ENCODE assay signal across 21 cellular contexts in the genomic region with DNA sequence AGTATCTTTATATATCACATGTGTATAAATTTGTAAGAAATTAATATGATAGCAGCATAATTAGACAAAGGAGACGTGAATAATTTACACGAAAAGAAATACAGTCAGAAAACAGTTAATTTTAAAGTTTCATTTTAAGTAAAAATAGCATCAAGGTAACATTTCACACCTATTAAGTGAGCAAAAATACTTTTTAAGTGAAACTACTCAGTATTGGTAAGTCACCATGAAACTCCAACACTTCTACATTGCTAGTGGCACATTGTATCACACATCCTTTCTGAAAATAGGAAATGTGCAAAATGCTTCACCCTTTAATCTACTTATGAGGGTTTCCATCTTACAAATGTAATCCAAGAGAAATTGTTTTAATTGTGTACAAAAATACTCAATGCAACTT.
"Had no signal": no experiment of that assay in that cellular context is flagged by ENCODE, and none has a peak within 500 bp of the region (broad histone marks: within the 10 kb centered on the region; RNA-seq: fewer than 3 reads in every experiment).

No MANE protein-coding gene starts in this region.

- ATAC-seq: esophagus mucosa; gastroesophageal sphincter; left cardiac atrium; lower lobe of right lung; natural killer cell treated with Interleukin-12 subunit alpha and Interleukin-12 subunit beta and Interleukin-15 and Interleukin-18, amount 100 ng/mL, for 72 hours; right cardiac atrium; stimulated activated memory B cell treated with anti-CD40 and anti-IgM and Interleukin-4, amounts not matched to agents 10 μg/mL and 1 μg/mL and 100 μg/mL, for 72 hours had no signal

- H3K36me3 Mint-ChIP-seq: natural killer cell treated with Interleukin-12 subunit alpha and Interleukin-12 subunit beta and Interleukin-15 and Interleukin-18, amount 100 ng/mL, for 72 hours had no signal

- H3K9me3 ChIP-seq: gastroesophageal sphincter, left ventricle myocardium inferior, lower lobe of right lung, ovary, tibial nerve had no signal

- H3K36me3 ChIP-seq: neural progenitor cell, ovary had no signal

- H3K4me3 Mint-ChIP-seq: memory B cell; natural killer cell treated with Interleukin-12 subunit alpha and Interleukin-12 subunit beta and Interleukin-15 and Interleukin-18, amount 100 ng/mL, for 72 hours; neural progenitor cell; stimulated activated memory B cell treated with anti-CD40 and anti-IgM and Interleukin-4, amounts not matched to agents 10 μg/mL and 1 μg/mL and 100 μg/mL, for 72 hours; stimulated activated naive CD8-positive, alpha-beta T cell treated with anti-CD3 and anti-CD28 coated beads, Interleukin-15, Interleukin-2, amounts not matched to agents 100 ng/mL and 50 ng/mL, for 24 hours had no signal

- H2AFZ ChIP-seq: hepatocyte, neural progenitor cell had no signal

- H3K27me3 ChIP-seq: gastroesophageal sphincter, hepatocyte, neural progenitor cell, ovary, tibial nerve had no signal

- H3K27ac ChIP-seq: gastroesophageal sphincter, hepatocyte, left ventricle myocardium inferior, lower lobe of right lung, neural progenitor cell, ovary, tibial nerve had no signal

- H3K9me3 Mint-ChIP-seq: memory B cell; natural killer cell treated with Interleukin-12 subunit alpha and Interleukin-12 subunit beta and Interleukin-15 and Interleukin-18, amount 100 ng/mL, for 72 hours; neural progenitor cell; stimulated activated memory B cell treated with anti-CD40 and anti-IgM and Interleukin-4, amounts not matched to agents 10 μg/mL and 1 μg/mL and 100 μg/mL, for 72 hours; stimulated activated naive CD8-positive, alpha-beta T cell treated with anti-CD3 and anti-CD28 coated beads, Interleukin-15, Interleukin-2, amounts not matched to agents 100 ng/mL and 50 ng/mL, for 24 hours had no signal

- H3K27me3 Mint-ChIP-seq: memory B cell; natural killer cell treated with Interleukin-12 subunit alpha and Interleukin-12 subunit beta and Interleukin-15 and Interleukin-18, amount 100 ng/mL, for 72 hours; stimulated activated memory B cell treated with anti-CD40 and anti-IgM and Interleukin-4, amounts not matched to agents 10 μg/mL and 1 μg/mL and 100 μg/mL, for 72 hours; stimulated activated naive CD8-positive, alpha-beta T cell treated with anti-CD3 and anti-CD28 coated beads, Interleukin-15, Interleukin-2, amounts not matched to agents 100 ng/mL and 50 ng/mL, for 24 hours had no signal

- DNase-seq: effector memory CD4-positive, alpha-beta T cell; kidney; left cardiac atrium; left ventricle myocardium inferior; lower lobe of right lung; midbrain; nucleus accumbens; ovary; right cardiac atrium; stimulated activated CD4-positive, alpha-beta T cell treated with anti-CD3 and anti-CD28 coated beads, Interleukin-4, amount 100 ng/mL, for 24 hours had no signal

- H3K4me1 ChIP-seq: gastroesophageal sphincter, left ventricle myocardium inferior, neural progenitor cell had no signal

- FAIRE-seq: endometrium, kidney had no signal

- H3K4me2 ChIP-seq: hepatocyte, neural progenitor cell had no signal

- H3K9ac ChIP-seq: neural progenitor cell had no signal

- H3K4me3 ChIP-seq: gastroesophageal sphincter, hepatocyte, left ventricle myocardium inferior, lower lobe of right lung, neural progenitor cell, ovary, tibial nerve had no signal

- H3K79me2 ChIP-seq: hepatocyte had no signal

- H3K27ac Mint-ChIP-seq: memory B cell; natural killer cell treated with Interleukin-12 subunit alpha and Interleukin-12 subunit beta and Interleukin-15 and Interleukin-18, amount 100 ng/mL, for 72 hours; neural progenitor cell; progenitor cell of endocrine pancreas; stimulated activated memory B cell treated with anti-CD40 and anti-IgM and Interleukin-4, amounts not matched to agents 10 μg/mL and 1 μg/mL and 100 μg/mL, for 72 hours; stimulated activated naive CD8-positive, alpha-beta T cell treated with anti-CD3 and anti-CD28 coated beads, Interleukin-15, Interleukin-2, amounts not matched to agents 100 ng/mL and 50 ng/mL, for 24 hours had no signal

- H3K4me1 Mint-ChIP-seq: memory B cell; neural progenitor cell; stimulated activated memory B cell treated with anti-CD40 and anti-IgM and Interleukin-4, amounts not matched to agents 10 μg/mL and 1 μg/mL and 100 μg/mL, for 72 hours had no signal
